In genomic region chr10:72523932-72524396, GRCh38 we compare ENCODE assay signal across 20 cellular contexts.
DNase-seq lines count a peak whose midpoint lies in the region; ATAC-seq, FAIRE-seq and TF ChIP-seq lines count a peak whose summit lies in the region.
"Had no signal": no experiment of that assay in that cellular context is flagged by ENCODE, and none has a peak within 500 bp of the region (broad histone marks: within the 10 kb centered on the region; RNA-seq: fewer than 3 reads in every experiment).

No MANE protein-coding gene starts in this region.

- no peak for TF ChIP-seq POLR2A in A549 (IDR thresholded peaks at IDR 0.05; ENCODE audit: low read length)
- 0 out of 4 replicates have a peak, but pooled peaks of 1 of the 2 experiments have one; percentile 34 for TF ChIP-seq POLR2A in HepG2 (IDR thresholded peaks at IDR 0.05; ENCODE audit: insufficient read depth in 1 of 2, low read depth in 2 of 2, low read length in 2 of 2)
- TF ChIP-seq POLR2A in spleen (IDR thresholded peaks at IDR 0.05), result no peak

- peak overlapping the region; percentile 71 for H3K9ac ChIP-seq in HepG2 (ENCODE audit: insufficient read depth, low read depth, low read length)
- H3K9ac ChIP-seq: BLaER1 had no signal

- POLR2A ChIA-PET in A549 (lab: Yijun Ruan, JAX) (no interaction called here), HepG2 (lab: Yijun Ruan, JAX) (no interaction called here)

- TF ChIP-seq CTCF in A549 (IDR thresholded peaks at IDR 0.05), result no peak
- TF ChIP-seq CTCF in VCaP (conservative IDR thresholded peaks at IDR 0.05), result no peak
- no peak for TF ChIP-seq CTCF in HepG2 (CRISPR knock-in tag; IDR thresholded peaks at IDR 0.05)
- no peak for TF ChIP-seq CTCF in neutrophil (IDR thresholded peaks at IDR 0.05)
- no peak for TF ChIP-seq CTCF in spleen (IDR thresholded peaks at IDR 0.05 in 8 of 11, conservative IDR thresholded peaks at IDR 0.05 in 3 of 11)

- intact Hi-C loops in HepG2 (cut with micrococcal nuclease; ENCODE audit: unreplicated experiment) (no loop called here), spleen (cut with DNase I; ENCODE audit: low total_unique reads) (no loop called here)

- no TSS peak for BruUV-seq in HepG2 (replicated peaks; lab: Mats Ljungman, UMichigan)

- CTCF ChIA-PET in A549 (lab: Yijun Ruan, JAX) (no interaction called here), HepG2 (lab: Yijun Ruan, JAX; ENCODE audit: low intra/inter-chr PET ratio, low total read pairs) (no interaction called here)

- FAIRE-seq in A549 (lab: Jason Lieb, UNC) (peak; percentile 28), HepG2 (lab: Jason Lieb, UNC) (peak; percentile 62)
- FAIRE-seq: GM12892, GM18507 had no signal

- no peak for DNase-seq in A549 (ENCODE audit: low read depth in 1 of 2, low spot score in 1 of 2)
- peak; percentile 62 for DNase-seq in HepG2 (ENCODE audit: low spot score)
- DNase-seq in spleen, result no peak
- DNase-seq in NCI-H2107 (lab: John Stamatoyannopoulos, UW), result no peak
- DNase-seq in SW480 (ENCODE audit: low spot score), result no peak
- DNase-seq in KG1 (lab: John Stamatoyannopoulos, UW), result no peak
- DNase-seq: CD4-positive, alpha-beta memory T cell; DMS153; DMS79; GDM1; GOT3; H7; HFFc6 had no signal

- H3K27me3 ChIP-seq in HepG2 (ENCODE audit: control insufficient read depth in 1 of 2, insufficient read depth in 2 of 2, low read length in 2 of 2) (no peaks in the 10 kb centered on the region), neutrophil (no peaks in the 10 kb centered on the region), spleen (replicated peaks in 1 of 7) (no peaks in the 10 kb centered on the region)
- H3K27me3 ChIP-seq: BLaER1 had no signal

- 73% methylated on average over 3 of the region's 3 CpGs for WGBS in A549 (ENCODE audit: missing lambda C conversion rate)
- 1% methylated on average over 3 of the region's 3 CpGs for WGBS in HepG2 (ENCODE audit: low lambda C conversion rate)
- WGBS in spleen, 5 donors, result 87 to 97% (median 92%) methylated on average over 3 of the region's 3 CpGs

- H3K4me1 ChIP-seq in A549 (peaks cover 39% of the 10 kb centered on the region), HepG2 (ENCODE audit: insufficient read depth, low read length) (peaks cover 74% of the 10 kb centered on the region), neutrophil (ENCODE audit: control insufficient read depth in 1 of 2, insufficient read depth in 1 of 2, low read depth in 1 of 2, low read length in 1 of 2) (peaks cover 25 to 26% of the 10 kb centered on the region in 2 experiments), spleen (no peaks in the 10 kb centered on the region)
- H3K4me1 ChIP-seq: BLaER1 had no signal

- ATAC-seq in A549 (no peak), HepG2 (peak; percentile 67)
- ATAC-seq: HCT116 had no signal

- no peaks in the 10 kb centered on the region for H4K20me1 ChIP-seq in HepG2 (ENCODE audit: insufficient read depth, low read length)
- H4K20me1 ChIP-seq: BLaER1 had no signal

- no peaks in the 10 kb centered on the region; a peak in 2 of 5 replicates for H3K36me3 ChIP-seq in HepG2 (replicated peaks in 1 of 2; ENCODE audit: control insufficient read depth in 1 of 2, insufficient read depth in 2 of 2, low read length in 2 of 2)
- no peaks in the 10 kb centered on the region for H3K36me3 ChIP-seq in neutrophil
- peaks cover 0 to under 1% (median 0%) of the 10 kb centered on the region in 6 donors for H3K36me3 ChIP-seq in spleen
- H3K36me3 ChIP-seq: BLaER1 had no signal

- TF ChIP-seq RAD21 in A549 (conservative IDR thresholded peaks at IDR 0.05 in 1 of 2, IDR thresholded peaks at IDR 0.05 in 1 of 2) (no peak), HepG2 (CRISPR knock-in tag; IDR thresholded peaks at IDR 0.05) (no peak)

- H3K79me2 ChIP-seq in HepG2 (ENCODE audit: insufficient read depth, low read length), result peaks cover 50% of the 10 kb centered on the region

- no peak for TF ChIP-seq EP300 in A549 (IDR thresholded peaks at IDR 0.05)
- TF ChIP-seq EP300 in HepG2 (IDR thresholded peaks at IDR 0.05; ENCODE audit: low read depth in 2 of 2, low read length in 2 of 2), result peak in 1 of 2 experiments; percentile 66; a peak in 2 of 4 replicates
- no peak for TF ChIP-seq EP300 in HepG2 (CRISPR knock-in tag; IDR thresholded peaks at IDR 0.05; ENCODE audit: borderline replicate concordance)

- in situ Hi-C loops in HepG2 (cut with HindIII; ENCODE audit: extremely low pct_ligation_motif_present, low pct_unique_long_range_greater_than_20kb), result no loop called here

- H2AFZ ChIP-seq in HepG2 (ENCODE audit: low read length), result no peak overlapping the region

- H3K4me2 ChIP-seq in A549, result peak overlapping the region; percentile 82
- peak overlapping the region; percentile 76 for H3K4me2 ChIP-seq in HepG2 (ENCODE audit: low read depth, low read length)
- H3K4me2 ChIP-seq: BLaER1 had no signal

- H3K27ac ChIP-seq in A549 (peak overlapping the region; percentile 18 to 47; a peak in 3 of 6 replicates), VCaP (peak overlapping the region; percentile 86), HepG2 (ENCODE audit: extremely low read length, insufficient read depth, low read length) (peak overlapping the region; percentile 89), neutrophil (peak overlapping the region; percentile 74), spleen (no peak overlapping the region)
- H3K27ac ChIP-seq: 22Rv1, BLaER1 had no signal

- no peaks in the 10 kb centered on the region for H3K9me3 ChIP-seq in A549
- H3K9me3 ChIP-seq in HepG2 (ENCODE audit: low read length), result no peaks in the 10 kb centered on the region
- H3K9me3 ChIP-seq in neutrophil, result no peaks in the 10 kb centered on the region
- no peaks in the 10 kb centered on the region for H3K9me3 ChIP-seq in spleen
- H3K9me3 ChIP-seq: BLaER1 had no signal

- H3K4me3 ChIP-seq in A549 (no peak overlapping the region), HepG2 (replicated peaks in 1 of 3; ENCODE audit: insufficient read depth in 1 of 3, low read depth in 2 of 3, low read length in 3 of 3) (peak overlapping the region; percentile 51 to 77 (median 63); a peak in 5 of 6 replicates), neutrophil (ENCODE audit: low read depth in 1 of 2, low read length in 1 of 2) (no peak overlapping the region), spleen (no peak overlapping the region)
- H3K4me3 ChIP-seq: BLaER1 had no signal

TF ChIP-seq in A549, 52 proteins besides CTCF, POLR2A, EP300 and RAD21 (continues in another document):
- no peak for TF ChIP-seq MAX (IDR thresholded peaks at IDR 0.05)
- TF ChIP-seq HES2 (IDR thresholded peaks at IDR 0.05), result no peak
- TF ChIP-seq ESRRA (IDR thresholded peaks at IDR 0.05; ENCODE audit: borderline replicate concordance, low read length), result no peak
- TF ChIP-seq ELK1 (IDR thresholded peaks at IDR 0.05; ENCODE audit: low read depth, low read length), result no peak
- TF ChIP-seq CBX2 (IDR thresholded peaks at IDR 0.05; ENCODE audit: borderline replicate concordance, low read depth), result no peak
- no peak for TF ChIP-seq HEYL (CRISPR knock-in tag; IDR thresholded peaks at IDR 0.05)
- no peak for TF ChIP-seq KDM1A (IDR thresholded peaks at IDR 0.05; ENCODE audit: low read depth)
- no peak for TF ChIP-seq RFX5 (IDR thresholded peaks at IDR 0.05)
- TF ChIP-seq EHMT2 (IDR thresholded peaks at IDR 0.05; ENCODE audit: low read depth), result no peak
- no peak for TF ChIP-seq MAZ (IDR thresholded peaks at IDR 0.05; ENCODE audit: borderline replicate concordance, low read depth, low read length)

TF ChIP-seq in HepG2, 621 proteins besides CTCF, POLR2A, EP300 and RAD21 (continues in another document):
- TF ChIP-seq ZNF652 (CRISPR knock-in tag; IDR thresholded peaks at IDR 0.05; ENCODE audit: borderline replicate concordance, low read depth) (no peak), PHF21A (CRISPR knock-in tag; IDR thresholded peaks at IDR 0.05) (no peak), ZNF550 (CRISPR knock-in tag; IDR thresholded peaks at IDR 0.05; ENCODE audit: borderline replicate concordance) (no peak), ZKSCAN5 (CRISPR knock-in tag; IDR thresholded peaks at IDR 0.05) (no peak), RELA (CRISPR knock-in tag; IDR thresholded peaks at IDR 0.05) (no peak), JUN (CRISPR knock-in tag; IDR thresholded peaks at IDR 0.05) (no peak), SNRNP70 (IDR thresholded peaks at IDR 0.05; ENCODE audit: low read depth, low read length) (no peak), ZNF75D (CRISPR knock-in tag; IDR thresholded peaks at IDR 0.05; ENCODE audit: borderline replicate concordance) (no peak), ZBTB39 (CRISPR knock-in tag; IDR thresholded peaks at IDR 0.05) (no peak), GZF1 (CRISPR knock-in tag; IDR thresholded peaks at IDR 0.05) (0 out of 2 replicates have a peak, but pooled peaks have one; percentile 28), ZNF788 (CRISPR knock-in tag; IDR thresholded peaks at IDR 0.05; ENCODE audit: borderline replicate concordance) (no peak), MLLT10 (CRISPR knock-in tag; IDR thresholded peaks at IDR 0.05) (no peak)

Comparison
In these comparisons a context has a peak if more than half of its experiments do, and no peak if none do; other contexts are left out.
1. H3K27ac ChIP-seq: peak in A549 (2 of 2), VCaP (single experiment), HepG2 (single experiment) and neutrophil (single experiment); none in spleen (0 of 8).
2. H3K4me3 ChIP-seq: peak in HepG2 (3 of 3); none in A549 (single experiment), neutrophil (0 of 2) and spleen (0 of 8).
3. Of the 38 proteins assayed by ChIP-seq in both HepG2 and A549: peak only in HepG2: KDM5A; only in A549: none; in both: none; in neither: 35; mixed calls (peak in some experiments, not most) for 2.